In the genomic region with DNA sequence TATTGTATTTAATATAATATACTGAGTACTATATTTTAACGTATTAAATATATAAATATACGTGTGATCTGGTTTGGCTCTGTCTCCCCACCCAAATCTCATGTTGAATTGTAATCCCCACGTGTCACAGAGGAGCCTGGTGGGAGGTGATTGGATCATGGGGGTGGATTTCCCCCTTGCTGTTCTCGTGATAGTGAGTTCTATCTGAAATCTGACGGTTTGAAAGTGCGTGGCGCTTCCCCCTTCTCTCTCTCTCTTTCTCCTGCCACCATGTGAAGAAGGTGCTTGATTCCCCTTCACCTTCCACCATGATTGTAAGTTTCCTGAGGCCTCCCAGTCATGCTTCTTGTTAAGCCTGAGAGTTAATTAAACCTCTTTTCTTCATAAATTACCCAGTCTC, we compare ENCODE assay signal across 6 cellular contexts. TPM values are rescaled to one million over a fixed set of nuclear protein-coding genes. Genes with fewer than 3 reads are reported as not detected.
A peak's percentile ranks its signal among the peaks of the same experiment; 100 is the strongest.
DNase-seq lines count a peak whose midpoint lies in the region; ATAC-seq, FAIRE-seq and TF ChIP-seq lines count a peak whose summit lies in the region.
"Not testable (repeated sequence)": the region's sequence is repeated elsewhere in the genome, so short reads cannot be mapped to it uniquely, and the experiment has no call there.

No MANE protein-coding gene starts in this region.

- not testable (repeated sequence) for H3K9ac ChIP-seq in kidney (ENCODE audit: low read length in 2 of 2); neural progenitor cell

- not testable (repeated sequence) for H3K9me3 ChIP-seq in kidney (ENCODE audit: control insufficient read depth in 1 of 2, low read length in 2 of 2); neural progenitor cell (ENCODE audit: low read depth); thyroid gland

- not testable (repeated sequence) for H3K27me3 Mint-ChIP-seq in activated naive CD8-positive, alpha-beta T cell treated with anti-CD3 and anti-CD28 coated beads, Interleukin-2, amount 50 U/mL, for 24 hours; neural progenitor cell (ENCODE audit: insufficient read depth, low read depth)

- not testable (repeated sequence) for TF ChIP-seq POLR2A in thyroid gland (IDR thresholded peaks at IDR 0.05)

- H3K4me1 Mint-ChIP-seq in activated naive CD8-positive, alpha-beta T cell treated with anti-CD3 and anti-CD28 coated beads, Interleukin-2, amount 50 U/mL, for 24 hours: peaks cover 53% of the 10 kb centered on the region
- H3K4me1 Mint-ChIP-seq in neural progenitor cell: not testable (repeated sequence)
- H3K4me1 Mint-ChIP-seq in stimulated activated effector memory CD8-positive, alpha-beta T cell treated with anti-CD3 and anti-CD28 coated beads, Interleukin-12 subunit alpha, Interleukin-12 subunit beta, amount 100 ng/mL, for 72 hours: peaks cover 26% of the 10 kb centered on the region

- H3K79me2 ChIP-seq in neural progenitor cell (ENCODE audit: low read depth): not testable (repeated sequence)

- H3K36me3 ChIP-seq in kidney (ENCODE audit: control insufficient read depth in 1 of 2, insufficient read depth in 2 of 2, low read length in 2 of 2); neural progenitor cell; thyroid gland: not testable (repeated sequence)

- not testable (repeated sequence) for H3K27me3 ChIP-seq in neural progenitor cell, thyroid gland

- not testable (repeated sequence) for H4K20me1 ChIP-seq in neural progenitor cell (ENCODE audit: low read depth)

- H3K36me3 Mint-ChIP-seq in activated naive CD8-positive, alpha-beta T cell treated with anti-CD3 and anti-CD28 coated beads, Interleukin-2, amount 50 U/mL, for 24 hours (ENCODE audit: low read depth); neural progenitor cell; stimulated activated effector memory CD8-positive, alpha-beta T cell treated with anti-CD3 and anti-CD28 coated beads, Interleukin-12 subunit alpha, Interleukin-12 subunit beta, amount 100 ng/mL, for 72 hours: not testable (repeated sequence)

- not testable (repeated sequence) for TF ChIP-seq CTCF in kidney (IDR thresholded peaks at IDR 0.05; ENCODE audit: borderline replicate concordance, extremely low read depth, insufficient read depth); neural progenitor cell (IDR thresholded peaks at IDR 0.05); thyroid gland (IDR thresholded peaks at IDR 0.05)

- intact Hi-C loops in kidney (cut with DNase I); thyroid gland (cut with DNase I): not testable (repeated sequence)

- not testable (repeated sequence) for H3F3A ChIP-seq in neural progenitor cell (ENCODE audit: low read depth)

- peak; percentile 29 for DNase-seq in OCI-M1 (lab: John Stamatoyannopoulos, UW)
- not testable (repeated sequence) for DNase-seq in activated naive CD8-positive, alpha-beta T cell treated with anti-CD3 and anti-CD28 coated beads, Interleukin-2, amount 50 U/mL, for 24 hours; neural progenitor cell (ENCODE audit: low spot score); stimulated activated effector memory CD8-positive, alpha-beta T cell treated with anti-CD3 and anti-CD28 coated beads, Interleukin-12 subunit alpha, Interleukin-12 subunit beta, amount 100 ng/mL, for 72 hours (ENCODE audit: low spot score in 2 of 2); thyroid gland
- peak; percentile 2 for DNase-seq in kidney

- H3K27ac Mint-ChIP-seq in activated naive CD8-positive, alpha-beta T cell treated with anti-CD3 and anti-CD28 coated beads, Interleukin-2, amount 50 U/mL, for 24 hours: peak overlapping the region; percentile 34
- H3K27ac Mint-ChIP-seq in neural progenitor cell: peak overlapping the region; percentile 24
- peak overlapping the region; percentile 27 for H3K27ac Mint-ChIP-seq in stimulated activated effector memory CD8-positive, alpha-beta T cell treated with anti-CD3 and anti-CD28 coated beads, Interleukin-12 subunit alpha, Interleukin-12 subunit beta, amount 100 ng/mL, for 72 hours

- WGBS in thyroid gland, 2 donors: 85 to 88% methylated on average over 7 of the region's 7 CpGs

- not testable (repeated sequence) for FAIRE-seq in kidney (lab: Jason Lieb, UNC)

- not testable (repeated sequence) for H3K27ac ChIP-seq in kidney (ENCODE audit: low read depth in 2 of 2, low read length in 2 of 2); neural progenitor cell
- peak overlapping the region in 2 of 3 donors; percentile 47 to 79 for H3K27ac ChIP-seq in thyroid gland

- not testable (repeated sequence) for ATAC-seq in activated naive CD8-positive, alpha-beta T cell treated with anti-CD3 and anti-CD28 coated beads, Interleukin-2, amount 50 U/mL, for 24 hours; stimulated activated effector memory CD8-positive, alpha-beta T cell treated with anti-CD3 and anti-CD28 coated beads, Interleukin-12 subunit alpha, Interleukin-12 subunit beta, amount 100 ng/mL, for 72 hours

- H3K9me3 Mint-ChIP-seq in activated naive CD8-positive, alpha-beta T cell treated with anti-CD3 and anti-CD28 coated beads, Interleukin-2, amount 50 U/mL, for 24 hours; neural progenitor cell; stimulated activated effector memory CD8-positive, alpha-beta T cell treated with anti-CD3 and anti-CD28 coated beads, Interleukin-12 subunit alpha, Interleukin-12 subunit beta, amount 100 ng/mL, for 72 hours: not testable (repeated sequence)

- not testable (repeated sequence) for H3K4me3 Mint-ChIP-seq in activated naive CD8-positive, alpha-beta T cell treated with anti-CD3 and anti-CD28 coated beads, Interleukin-2, amount 50 U/mL, for 24 hours; neural progenitor cell; stimulated activated effector memory CD8-positive, alpha-beta T cell treated with anti-CD3 and anti-CD28 coated beads, Interleukin-12 subunit alpha, Interleukin-12 subunit beta, amount 100 ng/mL, for 72 hours

- H3K4me3 ChIP-seq in kidney (ENCODE audit: low read length in 2 of 2); neural progenitor cell; thyroid gland (replicated peaks in 1 of 3): not testable (repeated sequence)

- H3K4me2 ChIP-seq in neural progenitor cell: not testable (repeated sequence)

- not testable (repeated sequence) for H2AFZ ChIP-seq in neural progenitor cell (replicated peaks)

- H3K4me1 ChIP-seq in kidney (ENCODE audit: control insufficient read depth in 1 of 2, insufficient read depth in 1 of 2, low read depth in 1 of 2, low read length in 2 of 2); neural progenitor cell: not testable (repeated sequence)
- H3K4me1 ChIP-seq in thyroid gland: peaks cover 38 to 60% of the 10 kb centered on the region in 2 donors

RNA-seq across cellular contexts. Expression of a gene that starts 44.9 kb away (rescaled TPM):
- total RNA-seq in kidney: 171 TPM
- polyA plus RNA-seq in kidney (ENCODE audit: insufficient read depth, low read depth, low replicate concordance): 131 TPM
- total RNA-seq in neural progenitor cell (ENCODE audit: low replicate concordance): 26.4 and 31.6 TPM in 2 replicates
- total RNA-seq in thyroid gland: 100 to 1,000 TPM; 200 to 434 (median 356) TPM
